Comparison of ENCODE assay signal across 1 cellular context in the genomic region with DNA sequence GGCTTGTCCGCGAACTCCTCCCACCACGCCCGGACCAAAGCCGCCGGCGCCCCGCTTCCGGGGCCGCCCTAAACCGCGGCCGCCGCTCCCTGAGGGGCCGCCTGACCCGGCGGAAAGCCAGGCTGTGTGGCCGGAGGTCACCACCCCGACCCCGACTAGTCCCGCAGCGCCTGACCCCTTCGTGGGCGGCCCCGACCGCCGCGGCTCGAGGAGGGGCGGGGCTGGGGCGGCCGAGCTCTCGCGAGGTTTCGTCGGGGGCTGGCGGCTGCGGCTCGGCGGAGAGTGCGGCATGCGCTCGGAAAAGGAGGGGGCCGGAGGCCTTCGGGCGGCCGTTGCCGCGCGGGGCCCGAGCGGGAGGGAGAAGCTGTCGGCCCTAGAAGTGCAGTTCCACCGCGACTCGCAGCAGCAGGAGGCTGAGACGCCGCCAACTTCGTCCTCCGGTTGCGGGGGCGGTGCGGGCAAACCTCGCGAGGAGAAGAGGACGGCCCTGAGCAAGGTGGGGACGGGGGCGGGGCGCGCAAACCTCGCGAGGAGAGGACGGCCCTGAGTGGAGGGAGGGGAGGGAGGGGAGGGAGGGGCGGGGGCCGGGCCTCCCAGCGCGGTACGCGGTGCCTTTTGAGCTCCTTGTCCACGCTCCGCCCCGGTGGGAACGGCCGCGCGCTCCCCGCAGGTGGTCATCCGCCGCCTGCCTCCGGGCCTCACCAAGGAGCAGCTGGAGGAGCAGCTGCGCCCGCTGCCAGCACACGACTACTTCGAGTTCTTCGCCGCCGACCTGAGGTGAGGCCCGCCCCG.
TF ChIP-seq lines count a peak whose summit lies in the region.

A gene with protein sequence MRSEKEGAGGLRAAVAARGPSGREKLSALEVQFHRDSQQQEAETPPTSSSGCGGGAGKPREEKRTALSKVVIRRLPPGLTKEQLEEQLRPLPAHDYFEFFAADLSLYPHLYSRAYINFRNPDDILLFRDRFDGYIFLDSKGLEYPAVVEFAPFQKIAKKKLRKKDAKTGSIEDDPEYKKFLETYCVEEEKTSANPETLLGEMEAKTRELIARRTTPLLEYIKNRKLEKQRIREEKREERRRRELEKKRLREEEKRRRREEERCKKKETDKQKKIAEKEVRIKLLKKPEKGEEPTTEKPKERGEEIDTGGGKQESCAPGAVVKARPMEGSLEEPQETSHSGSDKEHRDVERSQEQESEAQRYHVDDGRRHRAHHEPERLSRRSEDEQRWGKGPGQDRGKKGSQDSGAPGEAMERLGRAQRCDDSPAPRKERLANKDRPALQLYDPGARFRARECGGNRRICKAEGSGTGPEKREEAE (plus strand): TSS at position 251 of the 792 bp plus-strand sequence. CDS start 39 bp downstream, at position 290.

TF ChIP-seq in GM23338, 12 proteins besides CTCF, POLR2A, EP300 and RAD21 (continued from another document):
- TF ChIP-seq POLR2AphosphoS5 (IDR thresholded peaks at IDR 0.05; ENCODE audit: low read depth): peak; percentile 88
- TF ChIP-seq, protein P1, sequence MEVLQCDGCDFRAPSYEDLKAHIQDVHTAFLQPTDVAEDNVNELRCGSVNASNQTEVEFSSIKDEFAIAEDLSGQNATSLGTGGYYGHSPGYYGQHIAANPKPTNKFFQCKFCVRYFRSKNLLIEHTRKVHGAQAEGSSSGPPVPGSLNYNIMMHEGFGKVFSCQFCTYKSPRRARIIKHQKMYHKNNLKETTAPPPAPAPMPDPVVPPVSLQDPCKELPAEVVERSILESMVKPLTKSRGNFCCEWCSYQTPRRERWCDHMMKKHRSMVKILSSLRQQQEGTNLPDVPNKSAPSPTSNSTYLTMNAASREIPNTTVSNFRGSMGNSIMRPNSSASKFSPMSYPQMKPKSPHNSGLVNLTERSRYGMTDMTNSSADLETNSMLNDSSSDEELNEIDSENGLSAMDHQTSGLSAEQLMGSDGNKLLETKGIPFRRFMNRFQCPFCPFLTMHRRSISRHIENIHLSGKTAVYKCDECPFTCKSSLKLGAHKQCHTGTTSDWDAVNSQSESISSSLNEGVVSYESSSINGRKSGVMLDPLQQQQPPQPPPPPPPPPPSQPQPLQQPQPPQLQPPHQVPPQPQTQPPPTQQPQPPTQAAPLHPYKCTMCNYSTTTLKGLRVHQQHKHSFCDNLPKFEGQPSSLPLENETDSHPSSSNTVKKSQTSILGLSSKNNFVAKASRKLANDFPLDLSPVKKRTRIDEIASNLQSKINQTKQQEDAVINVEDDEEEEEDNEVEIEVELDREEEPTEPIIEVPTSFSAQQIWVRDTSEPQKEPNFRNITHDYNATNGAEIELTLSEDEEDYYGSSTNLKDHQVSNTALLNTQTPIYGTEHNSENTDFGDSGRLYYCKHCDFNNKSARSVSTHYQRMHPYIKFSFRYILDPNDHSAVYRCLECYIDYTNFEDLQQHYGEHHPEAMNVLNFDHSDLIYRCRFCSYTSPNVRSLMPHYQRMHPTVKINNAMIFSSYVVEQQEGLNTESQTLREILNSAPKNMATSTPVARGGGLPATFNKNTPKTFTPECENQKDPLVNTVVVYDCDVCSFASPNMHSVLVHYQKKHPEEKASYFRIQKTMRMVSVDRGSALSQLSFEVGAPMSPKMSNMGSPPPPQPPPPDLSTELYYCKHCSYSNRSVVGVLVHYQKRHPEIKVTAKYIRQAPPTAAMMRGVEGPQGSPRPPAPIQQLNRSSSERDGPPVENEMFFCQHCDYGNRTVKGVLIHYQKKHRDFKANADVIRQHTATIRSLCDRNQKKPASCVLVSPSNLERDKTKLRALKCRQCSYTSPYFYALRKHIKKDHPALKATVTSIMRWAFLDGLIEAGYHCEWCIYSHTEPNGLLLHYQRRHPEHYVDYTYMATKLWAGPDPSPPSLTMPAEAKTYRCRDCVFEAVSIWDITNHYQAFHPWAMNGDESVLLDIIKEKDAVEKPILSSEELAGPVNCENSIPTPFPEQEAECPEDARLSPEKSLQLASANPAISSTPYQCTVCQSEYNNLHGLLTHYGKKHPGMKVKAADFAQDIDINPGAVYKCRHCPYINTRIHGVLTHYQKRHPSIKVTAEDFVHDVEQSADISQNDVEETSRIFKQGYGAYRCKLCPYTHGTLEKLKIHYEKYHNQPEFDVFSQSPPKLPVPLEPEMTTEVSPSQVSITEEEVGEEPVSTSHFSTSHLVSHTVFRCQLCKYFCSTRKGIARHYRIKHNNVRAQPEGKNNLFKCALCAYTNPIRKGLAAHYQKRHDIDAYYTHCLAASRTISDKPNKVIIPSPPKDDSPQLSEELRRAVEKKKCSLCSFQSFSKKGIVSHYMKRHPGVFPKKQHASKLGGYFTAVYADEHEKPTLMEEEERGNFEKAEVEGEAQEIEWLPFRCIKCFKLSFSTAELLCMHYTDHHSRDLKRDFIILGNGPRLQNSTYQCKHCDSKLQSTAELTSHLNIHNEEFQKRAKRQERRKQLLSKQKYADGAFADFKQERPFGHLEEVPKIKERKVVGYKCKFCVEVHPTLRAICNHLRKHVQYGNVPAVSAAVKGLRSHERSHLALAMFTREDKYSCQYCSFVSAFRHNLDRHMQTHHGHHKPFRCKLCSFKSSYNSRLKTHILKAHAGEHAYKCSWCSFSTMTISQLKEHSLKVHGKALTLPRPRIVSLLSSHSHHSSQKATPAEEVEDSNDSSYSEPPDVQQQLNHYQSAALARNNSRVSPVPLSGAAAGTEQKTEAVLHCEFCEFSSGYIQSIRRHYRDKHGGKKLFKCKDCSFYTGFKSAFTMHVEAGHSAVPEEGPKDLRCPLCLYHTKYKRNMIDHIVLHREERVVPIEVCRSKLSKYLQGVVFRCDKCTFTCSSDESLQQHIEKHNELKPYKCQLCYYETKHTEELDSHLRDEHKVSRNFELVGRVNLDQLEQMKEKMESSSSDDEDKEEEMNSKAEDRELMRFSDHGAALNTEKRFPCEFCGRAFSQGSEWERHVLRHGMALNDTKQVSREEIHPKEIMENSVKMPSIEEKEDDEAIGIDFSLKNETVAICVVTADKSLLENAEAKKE (CRISPR knock-in tag; IDR thresholded peaks at IDR 0.05): no peak
- TF ChIP-seq CREB1 (CRISPR knock-in tag; IDR thresholded peaks at IDR 0.05; ENCODE audit: low read depth): peak; percentile 30; the same call in 1 of the 2 replicates
- TF ChIP-seq EZH2phosphoT487 (IDR thresholded peaks at IDR 0.05; ENCODE audit: unreplicated experiment): no peak
- TF ChIP-seq ZNF114 (CRISPR knock-in tag; IDR thresholded peaks at IDR 0.05): no peak
- TF ChIP-seq EZH2 (IDR thresholded peaks at IDR 0.05; ENCODE audit: low read depth, unreplicated experiment): no peak
- no peak for TF ChIP-seq STAT1 (IDR thresholded peaks at IDR 0.05; ENCODE audit: unreplicated experiment)
